Comparison of ENCODE assay signal across 20 cellular contexts in genomic region chr3:135150282-135150681, GRCh38.
"Had no signal": no experiment of that assay in that cellular context is flagged by ENCODE, and none has a peak within 500 bp of the region (broad histone marks: within the 10 kb centered on the region; RNA-seq: fewer than 3 reads in every experiment).

No MANE protein-coding gene starts in this region.

- H3K36me3 ChIP-seq: colonic mucosa, esophagus squamous epithelium, gastrocnemius medialis, heart right ventricle, left ventricle myocardium inferior, lower lobe of right lung had no signal

- ATAC-seq: effector memory CD8-positive, alpha-beta T cell; esophagus mucosa; gastrocnemius medialis; heart right ventricle; left cardiac atrium; lower lobe of right lung had no signal

- H3K4me1 ChIP-seq: colonic mucosa, esophagus squamous epithelium, left ventricle myocardium inferior, lower lobe of right lung had no signal

- H3K27me3 ChIP-seq: colonic mucosa, esophagus squamous epithelium, gastrocnemius medialis, heart right ventricle had no signal

- H3K9me3 ChIP-seq: colonic mucosa, esophagus squamous epithelium, gastrocnemius medialis, heart right ventricle, left ventricle myocardium inferior, lower lobe of right lung had no signal

- H3K27ac ChIP-seq: colonic mucosa, epithelial cell of prostate, esophagus squamous epithelium, left ventricle myocardium inferior, lower lobe of right lung had no signal

- DNase-seq: colonic mucosa; cortex of kidney; effector CD8-positive, alpha-beta T cell; effector memory CD8-positive, alpha-beta T cell; endodermal cell; erythroblast; esophagus squamous epithelium; foreskin fibroblast; foreskin melanocyte; gastrocnemius medialis; glutamatergic neuron; head of caudate nucleus; heart right ventricle; hippocampal formation; left cardiac atrium; left ventricle myocardium inferior; lower lobe of right lung; mesenchymal stem cell had no signal

- H3K4me3 ChIP-seq: colonic mucosa, esophagus squamous epithelium, gastrocnemius medialis, heart right ventricle, left ventricle myocardium inferior, lower lobe of right lung had no signal
